ENCODE assay signal across 39 cellular contexts in the genomic region with DNA sequence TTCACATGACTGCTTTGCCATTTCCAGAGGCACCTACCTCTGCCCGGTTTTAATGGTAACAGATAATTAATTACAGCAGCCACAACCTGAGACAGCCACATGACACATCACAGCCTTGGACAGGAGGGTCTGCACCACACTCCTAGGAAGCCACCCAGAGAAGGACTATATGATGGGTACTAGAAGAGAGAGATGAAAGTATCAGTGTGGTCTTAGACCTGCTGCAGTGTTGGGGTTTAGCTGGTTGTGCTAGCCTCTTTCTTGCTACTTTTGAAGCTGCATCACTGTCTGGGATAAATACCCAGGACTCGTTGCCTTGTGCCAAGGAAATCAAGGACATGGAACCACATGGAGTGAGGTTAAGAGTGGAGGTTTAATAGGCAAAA.
"Had no signal": no experiment of that assay in that cellular context is flagged by ENCODE, and none has a peak within 500 bp of the region (broad histone marks: within the 10 kb centered on the region; RNA-seq: fewer than 3 reads in every experiment).

No MANE protein-coding gene starts in this region.

- H3K27me3 ChIP-seq: adrenal gland, body of pancreas, brain microvascular endothelial cell, breast epithelium, cardiac muscle cell had no signal

- DNase-seq: activated effector memory CD4-positive, alpha-beta T cell treated with anti-CD3 and anti-CD28 coated beads, Interleukin-2, amount 50 U/mL, for 16 hours; activated effector memory CD4-positive, alpha-beta T cell treated with Interleukin-2 at 50 U/mL for 16 hours; activated gamma-delta T cell; activated gamma-delta T cell treated with Interleukin-2 at 50 U/mL for 16 hours; activated naive CD4-positive, alpha-beta T cell; activated naive CD4-positive, alpha-beta T cell treated with anti-CD3 and anti-CD28 coated beads for 36 hours; activated naive CD4-positive, alpha-beta T cell treated with anti-CD3 and anti-CD28 coated beads, Interleukin-2, amount 10 ng/mL, durations not matched to agents 7 days and 5 days; activated naive CD4-positive, alpha-beta T cell treated with anti-CD3 and anti-CD28 coated beads, Interleukin-2, amount 50 U/mL, for 16 hours; activated naive CD4-positive, alpha-beta T cell treated with Interleukin-2 at 50 U/mL for 16 hours; activated naive CD8-positive, alpha-beta T cell treated with anti-CD3 and anti-CD28 coated beads for 36 hours; activated naive CD8-positive, alpha-beta T cell treated with anti-CD3 and anti-CD28 coated beads, Interleukin-2, amount 10 ng/mL, durations not matched to agents 7 days and 5 days; activated naive CD8-positive, alpha-beta T cell treated with anti-CD3 and anti-CD28 coated beads, Interleukin-2, amount 50 U/mL, for 24 hours; activated T-cell treated with anti-CD3 and anti-CD28 coated beads for 4 hours; activated T-cell treated with anti-CD3 and anti-CD28 coated beads, Interleukin-2, amount 50 U/mL, for 1 hour; activated T-cell treated with anti-CD3 and anti-CD28 coated beads, Interleukin-2, amount 50 U/mL, for 24 hours; activated T-cell treated with anti-CD3 and anti-CD28 coated beads, Interleukin-2, amount 50 U/mL, for 4 hours; activated T-cell treated with anti-CD3 and anti-CD28 coated beads, Interleukin-2, amount 50 U/mL, for 48 hours; activated T-cell treated with anti-CD3 and anti-CD28 coated beads, Interleukin-2, amount 50 U/mL, for 72 hours; amniotic stem cell; amygdala; anterior cingulate cortex; aorta; body of pancreas; brain microvascular endothelial cell; caudate nucleus; central memory CD4-positive, alpha-beta T cell; cerebellar nuclear complex had no signal

- H3K9me3 Mint-ChIP-seq: activated naive CD4-positive, alpha-beta T cell treated with anti-CD3 and anti-CD28 coated beads, Interleukin-2, amount 10 ng/mL, durations not matched to agents 7 days and 5 days; activated naive CD8-positive, alpha-beta T cell treated with anti-CD3 and anti-CD28 coated beads for 36 hours; activated T-cell treated with anti-CD3 and anti-CD28 coated beads, Interleukin-2, amount 50 U/mL, for 24 hours; activated T-helper 2 cell treated with anti-CD3 and anti-CD28 coated beads, Interferon-gamma antibody, Interleukin-2, Interleukin-4, amounts not matched to agents 10 μg/mL and 5 μg/mL and 100 μg/mL, durations not matched to agents 14 hours and 24 hours and 36 hours had no signal

- H3K36me3 Mint-ChIP-seq: activated naive CD4-positive, alpha-beta T cell treated with anti-CD3 and anti-CD28 coated beads, Interleukin-2, amount 10 ng/mL, durations not matched to agents 7 days and 5 days; activated naive CD4-positive, alpha-beta T cell treated with anti-CD3 and anti-CD28 coated beads, Interleukin-2, amount 50 U/mL, for 24 hours; activated naive CD8-positive, alpha-beta T cell; activated naive CD8-positive, alpha-beta T cell treated with anti-CD3 and anti-CD28 coated beads for 36 hours; activated naive CD8-positive, alpha-beta T cell treated with anti-CD3 and anti-CD28 coated beads, Interleukin-2, amount 10 ng/mL, durations not matched to agents 7 days and 5 days; brain had no signal

- H3K4me3 Mint-ChIP-seq: activated naive CD4-positive, alpha-beta T cell treated with anti-CD3 and anti-CD28 coated beads for 36 hours; activated naive CD4-positive, alpha-beta T cell treated with anti-CD3 and anti-CD28 coated beads, Interleukin-2, amount 10 ng/mL, durations not matched to agents 7 days and 5 days; activated naive CD4-positive, alpha-beta T cell treated with anti-CD3 and anti-CD28 coated beads, Interleukin-2, amount 50 U/mL, for 24 hours; activated naive CD8-positive, alpha-beta T cell; activated naive CD8-positive, alpha-beta T cell treated with anti-CD3 and anti-CD28 coated beads for 36 hours; activated naive CD8-positive, alpha-beta T cell treated with anti-CD3 and anti-CD28 coated beads, Interleukin-2, amount 10 ng/mL, durations not matched to agents 7 days and 5 days; activated naive CD8-positive, alpha-beta T cell treated with anti-CD3 and anti-CD28 coated beads, Interleukin-2, amount 50 U/mL, for 24 hours; activated T-cell treated with anti-CD3 and anti-CD28 coated beads, Interleukin-2, amount 50 U/mL, for 24 hours; activated T-cell treated with anti-CD3 and anti-CD28 coated beads, Interleukin-2, amount 50 U/mL, for 4 hours; activated T-cell treated with anti-CD3 and anti-CD28 coated beads, Interleukin-2, amount 50 U/mL, for 72 hours; activated T-helper 17 cell treated with anti-CD3 and anti-CD28 coated beads, Interleukin-2, amount 50 U/mL, for 72 hours; brain; central memory CD8-positive, alpha-beta T cell had no signal

- H3K9me3 ChIP-seq: adrenal gland, body of pancreas, breast epithelium had no signal

- H3K27ac ChIP-seq: body of pancreas, brain microvascular endothelial cell, breast epithelium had no signal

- H3K4me3 ChIP-seq: adrenal gland, body of pancreas, breast epithelium, cardiac muscle cell had no signal

- H3K4me1 Mint-ChIP-seq: activated naive CD4-positive, alpha-beta T cell treated with anti-CD3 and anti-CD28 coated beads, Interleukin-2, amount 10 ng/mL, durations not matched to agents 7 days and 5 days; activated naive CD4-positive, alpha-beta T cell treated with anti-CD3 and anti-CD28 coated beads, Interleukin-2, amount 50 U/mL, for 24 hours; activated naive CD8-positive, alpha-beta T cell treated with anti-CD3 and anti-CD28 coated beads for 36 hours; activated naive CD8-positive, alpha-beta T cell treated with anti-CD3 and anti-CD28 coated beads, Interleukin-2, amount 10 ng/mL, durations not matched to agents 7 days and 5 days; activated naive CD8-positive, alpha-beta T cell treated with anti-CD3 and anti-CD28 coated beads, Interleukin-2, amount 50 U/mL, for 24 hours; activated T-helper 17 cell treated with anti-CD3 and anti-CD28 coated beads, Interleukin-2, amount 50 U/mL, for 72 hours; brain; central memory CD8-positive, alpha-beta T cell had no signal

- H3K36me3 ChIP-seq: adrenal gland, brain microvascular endothelial cell, breast epithelium, cardiac muscle cell had no signal

- H3K27ac Mint-ChIP-seq: activated naive CD4-positive, alpha-beta T cell treated with anti-CD3 and anti-CD28 coated beads for 36 hours; activated naive CD4-positive, alpha-beta T cell treated with anti-CD3 and anti-CD28 coated beads, Interleukin-2, amount 10 ng/mL, durations not matched to agents 7 days and 5 days; activated naive CD4-positive, alpha-beta T cell treated with anti-CD3 and anti-CD28 coated beads, Interleukin-2, amount 50 U/mL, for 24 hours; activated naive CD4-positive, alpha-beta T cell treated with anti-CD3 and anti-CD28 coated beads, Interleukin-2, amount 50 U/mL, for 72 hours; activated naive CD8-positive, alpha-beta T cell; activated naive CD8-positive, alpha-beta T cell treated with anti-CD3 and anti-CD28 coated beads for 36 hours; activated naive CD8-positive, alpha-beta T cell treated with anti-CD3 and anti-CD28 coated beads, Interleukin-2, amount 10 ng/mL, durations not matched to agents 7 days and 5 days; activated naive CD8-positive, alpha-beta T cell treated with anti-CD3 and anti-CD28 coated beads, Interleukin-2, amount 50 U/mL, for 24 hours; activated T-cell treated with anti-CD3 and anti-CD28 coated beads, Interleukin-2, amount 50 U/mL, for 24 hours; activated T-cell treated with anti-CD3 and anti-CD28 coated beads, Interleukin-2, amount 50 U/mL, for 72 hours; activated T-helper 17 cell treated with anti-CD3 and anti-CD28 coated beads, Interleukin-2, amount 50 U/mL, for 72 hours; activated T-helper 2 cell treated with anti-CD3 and anti-CD28 coated beads, Interferon-gamma antibody, Interleukin-2, Interleukin-4, amounts not matched to agents 10 μg/mL and 5 μg/mL and 100 μg/mL, durations not matched to agents 14 hours and 24 hours and 36 hours had no signal

- FAIRE-seq: astrocyte, bronchial epithelial cell had no signal

- H3K4me1 ChIP-seq: adrenal gland, body of pancreas, breast epithelium had no signal
